ENCODE assay signal across 24 cellular contexts in the genomic region with DNA sequence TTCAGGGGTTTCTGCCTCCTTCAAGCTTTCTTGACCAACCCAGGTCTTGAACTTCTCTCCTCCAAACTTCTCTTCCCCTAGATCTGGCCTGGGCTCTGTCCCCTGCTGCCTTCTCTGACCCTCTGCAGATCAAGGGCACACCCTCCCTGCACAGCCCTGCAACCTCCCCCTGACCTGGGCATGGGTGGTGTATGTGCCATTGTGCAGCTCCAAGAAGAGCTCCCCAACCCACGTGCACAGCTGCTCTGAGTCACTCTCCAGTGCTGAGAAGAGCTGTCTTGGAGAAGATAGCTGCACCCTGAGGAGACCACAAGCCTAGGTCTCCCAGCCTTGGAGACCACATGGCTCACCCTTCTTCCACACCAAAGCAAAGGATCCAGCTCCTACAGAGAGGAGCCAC. TPM values are rescaled to one million over a fixed set of nuclear protein-coding genes. Genes with fewer than 3 reads are reported as not detected.
DNase-seq lines count a peak whose midpoint lies in the region; ATAC-seq and TF ChIP-seq lines count a peak whose summit lies in the region.
"Had no signal": no experiment of that assay in that cellular context is flagged by ENCODE, and none has a peak within 500 bp of the region (broad histone marks: within the 10 kb centered on the region; RNA-seq: fewer than 3 reads in every experiment).

No MANE protein-coding gene starts in this region.

- peaks cover 5% of the 10 kb centered on the region for H3K4me1 Mint-ChIP-seq in activated CD4-positive, alpha-beta T cell treated with anti-CD3 and anti-CD28 coated beads, Interleukin-2, amount 10 ng/mL, durations not matched to agents 7 days and 5 days
- H3K4me1 Mint-ChIP-seq in naive thymus-derived CD4-positive, alpha-beta T cell = peaks cover 0 to 1% (median 0%) of the 10 kb centered on the region in 7 donors
- H3K4me1 Mint-ChIP-seq: endodermal cell, nephron progenitor cell had no signal

- H3K4me3 ChIP-seq in body of pancreas = no peak overlapping the region
- H3K4me3 ChIP-seq in naive thymus-derived CD4-positive, alpha-beta T cell (ENCODE audit: low read length) = no peak overlapping the region
- H3K4me3 ChIP-seq: Peyer's patch, SJSA1 had no signal

- no peak for DNase-seq in activated CD4-positive, alpha-beta T cell treated with anti-CD3 and anti-CD28 coated beads, Interleukin-2, amount 10 ng/mL, durations not matched to agents 7 days and 5 days
- no peak for DNase-seq in activated CD4-positive, alpha-beta T cell treated with anti-CD3 and anti-CD28 coated beads, Interleukin-2, amount 50 U/mL, for 4 hours
- DNase-seq in MV-4-11 (lab: John Stamatoyannopoulos, UW) (peak; percentile 42), body of pancreas (no peak), NCI-H1105 (lab: John Stamatoyannopoulos, UW) (no peak), SHP77 treated with DMSO at 0.1 percent for 48 hours (lab: John Stamatoyannopoulos, UW) (no peak), NCI-H345 (lab: John Stamatoyannopoulos, UW) (no peak)
- no peak for DNase-seq in naive thymus-derived CD4-positive, alpha-beta T cell
- DNase-seq: brain microvascular endothelial cell; COR-L47; DMS79 treated with DMSO at 0.1 percent for 48 hours; endodermal cell; glutamatergic neuron; Kasumi-1; left cardiac atrium; mesendoderm; NCI-H1092 treated with DMSO at 0.1 percent for 48 hours; NCI-H2081 treated with DMSO at 0.1 percent for 48 hours; nephron progenitor cell; stimulated activated CD8-positive, alpha-beta memory T cell treated with anti-CD3 and anti-CD28 coated beads, Interleukin-4, amount 100 ng/mL, for 48 hours; WERI-Rb-1 had no signal

- no peak overlapping the region for H3K4me3 Mint-ChIP-seq in activated CD4-positive, alpha-beta T cell treated with anti-CD3 and anti-CD28 coated beads, Interleukin-2, amount 10 ng/mL, durations not matched to agents 7 days and 5 days
- H3K4me3 Mint-ChIP-seq in naive thymus-derived CD4-positive, alpha-beta T cell = no peak overlapping the region
- H3K4me3 Mint-ChIP-seq: endodermal cell, nephron progenitor cell had no signal

- H3K4me1 ChIP-seq in body of pancreas = no peaks in the 10 kb centered on the region
- no peaks in the 10 kb centered on the region for H3K4me1 ChIP-seq in naive thymus-derived CD4-positive, alpha-beta T cell (ENCODE audit: control insufficient read depth in 2 of 2, insufficient read depth in 2 of 2, low read length in 2 of 2)
- H3K4me1 ChIP-seq: Peyer's patch, SJSA1 had no signal

- H3K36me3 ChIP-seq in body of pancreas (replicated peaks in 1 of 2; ENCODE audit: insufficient read depth in 1 of 2, low read depth in 2 of 2) = peaks cover 0 to 18% of the 10 kb centered on the region in 2 donors
- peaks cover 8 to 88% (median 13%) of the 10 kb centered on the region in 3 experiments for H3K36me3 ChIP-seq in naive thymus-derived CD4-positive, alpha-beta T cell (ENCODE audit: control insufficient read depth in 2 of 3, insufficient read depth in 3 of 3, low read length in 3 of 3)

- peaks cover 9% of the 10 kb centered on the region for H3K36me3 Mint-ChIP-seq in activated CD4-positive, alpha-beta T cell treated with anti-CD3 and anti-CD28 coated beads, Interleukin-2, amount 10 ng/mL, durations not matched to agents 7 days and 5 days (ENCODE audit: low read depth)
- peaks cover 0 to 12% (median 4%) of the 10 kb centered on the region in 5 donors for H3K36me3 Mint-ChIP-seq in naive thymus-derived CD4-positive, alpha-beta T cell

- H3K27ac ChIP-seq in body of pancreas = no peak overlapping the region
- no peak overlapping the region for H3K27ac ChIP-seq in naive thymus-derived CD4-positive, alpha-beta T cell (ENCODE audit: low read depth, low read length)
- H3K27ac ChIP-seq: brain microvascular endothelial cell, Peyer's patch, SJSA1, WERI-Rb-1 had no signal

- POLR2A ChIA-PET in activated CD4-positive, alpha-beta T cell treated with anti-CD3 and anti-CD28 coated beads, Interleukin-2, amount 10 ng/mL, durations not matched to agents 7 days and 5 days (lab: Charles Lee) = no interaction called here
- POLR2A ChIA-PET in naive thymus-derived CD4-positive, alpha-beta T cell (lab: Charles Lee) = no interaction called here

- no peaks in the 10 kb centered on the region for H3K27me3 Mint-ChIP-seq in activated CD4-positive, alpha-beta T cell treated with anti-CD3 and anti-CD28 coated beads, Interleukin-2, amount 10 ng/mL, durations not matched to agents 7 days and 5 days
- no peaks in the 10 kb centered on the region for H3K27me3 Mint-ChIP-seq in naive thymus-derived CD4-positive, alpha-beta T cell

- no peaks in the 10 kb centered on the region for H3K9me3 ChIP-seq in body of pancreas
- no peaks in the 10 kb centered on the region for H3K9me3 ChIP-seq in naive thymus-derived CD4-positive, alpha-beta T cell (ENCODE audit: control insufficient read depth in 2 of 3, low read length in 3 of 3)
- H3K9me3 ChIP-seq: Peyer's patch, SJSA1 had no signal

- H3K9me3 Mint-ChIP-seq in activated CD4-positive, alpha-beta T cell treated with anti-CD3 and anti-CD28 coated beads, Interleukin-2, amount 10 ng/mL, durations not matched to agents 7 days and 5 days = no peaks in the 10 kb centered on the region
- no peaks in the 10 kb centered on the region for H3K9me3 Mint-ChIP-seq in naive thymus-derived CD4-positive, alpha-beta T cell
- H3K9me3 Mint-ChIP-seq: endodermal cell, nephron progenitor cell had no signal

- H3K27ac Mint-ChIP-seq in activated CD4-positive, alpha-beta T cell treated with anti-CD3 and anti-CD28 coated beads, Interleukin-2, amount 10 ng/mL, durations not matched to agents 7 days and 5 days = peak overlapping the region; percentile 55
- H3K27ac Mint-ChIP-seq in naive thymus-derived CD4-positive, alpha-beta T cell = peak overlapping the region in 5 of 9 donors; percentile 17 to 87 (median 80)
- H3K27ac Mint-ChIP-seq: endodermal cell, nephron progenitor cell had no signal

- H3K27me3 ChIP-seq in body of pancreas = no peaks in the 10 kb centered on the region
- no peaks in the 10 kb centered on the region for H3K27me3 ChIP-seq in naive thymus-derived CD4-positive, alpha-beta T cell (ENCODE audit: control insufficient read depth in 2 of 2, insufficient read depth in 2 of 2, low read length in 2 of 2)
- H3K27me3 ChIP-seq: brain microvascular endothelial cell, Peyer's patch, SJSA1 had no signal

- intact Hi-C loops in body of pancreas (cut with DNase I) = loop anchor here (10.0 kb wide), 1 partner anchor 324 kb away; no protein-coding TSS in a partner anchor
- intact Hi-C loops in naive thymus-derived CD4-positive, alpha-beta T cell (cut with micrococcal nuclease) = loop anchor here in 1 of 2 donors (10.0 kb wide), 1 partner anchor 214 kb away; a partner anchor contains a TSS

- no peak for TF ChIP-seq POLR2A in body of pancreas (IDR thresholded peaks at IDR 0.05)

- no peak for TF ChIP-seq CTCF in body of pancreas (IDR thresholded peaks at IDR 0.05)

- peak; percentile 19 for ATAC-seq in body of pancreas
- no peak for ATAC-seq in naive thymus-derived CD4-positive, alpha-beta T cell
- ATAC-seq: left cardiac atrium, sciatic nerve had no signal

- CTCF ChIA-PET in activated CD4-positive, alpha-beta T cell treated with anti-CD3 and anti-CD28 coated beads, Interleukin-2, amount 10 ng/mL, durations not matched to agents 7 days and 5 days (lab: Charles Lee) = interaction anchor here (1.5 kb wide), 1 partner anchor 10 kb away, joined by 3 read pairs; no protein-coding TSS in a partner anchor
- CTCF ChIA-PET in naive thymus-derived CD4-positive, alpha-beta T cell (lab: Charles Lee) = no interaction called here

- 83 to 100% methylated on average over 1 of the region's 1 CpG for WGBS in body of pancreas, 2 donors

RNA-seq across cellular contexts. Expression of a gene that starts 8.0 kb away (rescaled TPM):
- 100 to 1,000 TPM; 151 to 205 TPM for total RNA-seq in activated CD4-positive, alpha-beta T cell treated with anti-CD3 and anti-CD28 coated beads, Interleukin-2, amount 10 ng/mL, durations not matched to agents 7 days and 5 days
- 100 to 1,000 TPM; 186 to 339 TPM for total RNA-seq in body of pancreas
- 100 to 1,000 TPM; 298 to 557 (median 451) TPM for total RNA-seq in naive thymus-derived CD4-positive, alpha-beta T cell
- polyA plus RNA-seq in naive thymus-derived CD4-positive, alpha-beta T cell = 10 to 100 TPM; 26.7 to 44.9 TPM

RNA-seq across cellular contexts. Expression of a gene that starts 13.6 kb away (rescaled TPM):
- 1 to 10 TPM; 2.2 to 2.7 TPM for total RNA-seq in activated CD4-positive, alpha-beta T cell treated with anti-CD3 and anti-CD28 coated beads, Interleukin-2, amount 10 ng/mL, durations not matched to agents 7 days and 5 days
- 100 to 1,000 TPM in 1 of 2 donors, 10 to 100 TPM in 1; 79.1 to 112 TPM for total RNA-seq in body of pancreas
- 10 to 100 TPM in 4 of 5 experiments, 1 to 10 TPM in 1; 8.9 to 49.9 (median 18.5) TPM for total RNA-seq in naive thymus-derived CD4-positive, alpha-beta T cell
- 1 to 10 TPM; 1.7 to 3.1 TPM for polyA plus RNA-seq in naive thymus-derived CD4-positive, alpha-beta T cell

RNA-seq across cellular contexts. Expression of a gene that starts 24.5 kb away (rescaled TPM):
- 10 to 100 TPM; 72.2 to 97.4 TPM for total RNA-seq in activated CD4-positive, alpha-beta T cell treated with anti-CD3 and anti-CD28 coated beads, Interleukin-2, amount 10 ng/mL, durations not matched to agents 7 days and 5 days
- total RNA-seq in body of pancreas = 10 to 100 TPM; 35.3 to 43.8 TPM
- total RNA-seq in naive thymus-derived CD4-positive, alpha-beta T cell = 10 to 100 TPM; 23.4 to 84.2 (median 26.3) TPM
- 10 to 100 TPM; 30.2 to 37.5 TPM for polyA plus RNA-seq in naive thymus-derived CD4-positive, alpha-beta T cell
